33 cellular contexts compared by ENCODE assay signal in genomic region chr1:150662811-150663210, GRCh38. TPM values are rescaled to one million over a fixed set of nuclear protein-coding genes. Genes with fewer than 3 reads are reported as not detected.
"Had no signal": no experiment of that assay in that cellular context is flagged by ENCODE, and none has a peak within 500 bp of the region (broad histone marks: within the 10 kb centered on the region; RNA-seq: fewer than 3 reads in every experiment).

No MANE protein-coding gene starts in this region.

- H3K9me3 ChIP-seq: esophagus squamous epithelium, gastroesophageal sphincter, heart right ventricle had no signal

- H3K9me3 Mint-ChIP-seq: activated B cell treated with CpG ODN at 0.5 μM for 24 hours; activated CD4-positive, alpha-beta memory T cell treated with anti-CD3 and anti-CD28 coated beads for 36 hours; activated naive CD4-positive, alpha-beta T cell treated with anti-CD3 and anti-CD28 coated beads, Interleukin-2, amount 50 U/mL, for 72 hours; activated T-helper 17 cell treated with anti-CD3 and anti-CD28 coated beads, Interleukin-2, amount 50 U/mL, for 72 hours; effector memory CD8-positive, alpha-beta T cell had no signal

- H3K27me3 ChIP-seq: brain microvascular endothelial cell, esophagus squamous epithelium, gastroesophageal sphincter, heart right ventricle, hepatocyte had no signal

- DNase-seq: activated B cell treated with CpG ODN at 0.5 μM for 24 hours; activated CD4-positive, alpha-beta memory T cell treated with anti-CD3 and anti-CD28 coated beads for 36 hours; activated CD4-positive, alpha-beta T cell treated with anti-CD3 and anti-CD28 coated beads for 48 hours; activated CD8-positive, alpha-beta memory T cell treated with anti-CD3 and anti-CD28 coated beads, Interleukin-2, amount 10 ng/mL, durations not matched to agents 7 days and 5 days; activated CD8-positive, alpha-beta memory T cell treated with anti-CD3 and anti-CD28 coated beads, Interleukin-2, amount 50 U/mL, for 4 hours; activated CD8-positive, alpha-beta T cell treated with anti-CD3 and anti-CD28 coated beads, Interleukin-2, amount 10 ng/mL, durations not matched to agents 7 days and 5 days; activated effector memory CD4-positive, alpha-beta T cell treated with Interleukin-2 at 50 U/mL for 16 hours; activated gamma-delta T cell treated with Interleukin-2 at 50 U/mL for 16 hours; activated naive CD4-positive, alpha-beta T cell treated with Interleukin-2 at 50 U/mL for 16 hours; activated T-cell treated with anti-CD3 and anti-CD28 coated beads, Interleukin-2, amount 50 U/mL, for 1 hour; amniotic stem cell; anterior cingulate cortex; brain microvascular endothelial cell; cortex of kidney; dermis blood vessel endothelial cell; effector CD4-positive, alpha-beta T cell; effector memory CD8-positive, alpha-beta T cell; esophagus squamous epithelium; foreskin melanocyte; heart right ventricle; T-helper 2 cell had no signal

- H3K4me3 ChIP-seq: esophagus squamous epithelium, gastroesophageal sphincter, heart right ventricle, hepatocyte had no signal

- H3K27ac ChIP-seq: brain microvascular endothelial cell, gastroesophageal sphincter, heart right ventricle, hepatocyte had no signal

- H3K4me1 ChIP-seq: gastroesophageal sphincter, heart right ventricle had no signal

- H3K27ac Mint-ChIP-seq: activated B cell treated with CpG ODN at 0.5 μM for 24 hours; activated CD4-positive, alpha-beta memory T cell treated with anti-CD3 and anti-CD28 coated beads for 36 hours; activated CD8-positive, alpha-beta memory T cell treated with anti-CD3 and anti-CD28 coated beads, Interleukin-2, amount 10 ng/mL, durations not matched to agents 7 days and 5 days; activated CD8-positive, alpha-beta T cell treated with anti-CD3 and anti-CD28 coated beads, Interleukin-2, amount 10 ng/mL, durations not matched to agents 7 days and 5 days; activated T-helper 17 cell treated with anti-CD3 and anti-CD28 coated beads, Interleukin-2, amount 50 U/mL, for 72 hours had no signal

- H3K4me1 Mint-ChIP-seq: activated CD8-positive, alpha-beta memory T cell treated with anti-CD3 and anti-CD28 coated beads, Interleukin-2, amount 10 ng/mL, durations not matched to agents 7 days and 5 days; activated T-helper 17 cell treated with anti-CD3 and anti-CD28 coated beads, Interleukin-2, amount 50 U/mL, for 72 hours had no signal

- H3K27me3 Mint-ChIP-seq: activated B cell treated with CpG ODN at 0.5 μM for 24 hours; activated CD4-positive, alpha-beta memory T cell treated with anti-CD3 and anti-CD28 coated beads for 36 hours; activated CD8-positive, alpha-beta memory T cell treated with anti-CD3 and anti-CD28 coated beads, Interleukin-2, amount 10 ng/mL, durations not matched to agents 7 days and 5 days; activated T-helper 17 cell treated with anti-CD3 and anti-CD28 coated beads, Interleukin-2, amount 50 U/mL, for 72 hours; effector memory CD8-positive, alpha-beta T cell had no signal

- H3K4me3 Mint-ChIP-seq: activated B cell treated with CpG ODN at 0.5 μM for 24 hours; activated CD4-positive, alpha-beta memory T cell treated with anti-CD3 and anti-CD28 coated beads for 36 hours; activated CD8-positive, alpha-beta memory T cell treated with anti-CD3 and anti-CD28 coated beads, Interleukin-2, amount 10 ng/mL, durations not matched to agents 7 days and 5 days; activated CD8-positive, alpha-beta T cell treated with anti-CD3 and anti-CD28 coated beads, Interleukin-2, amount 10 ng/mL, durations not matched to agents 7 days and 5 days; activated T-helper 17 cell treated with anti-CD3 and anti-CD28 coated beads, Interleukin-2, amount 50 U/mL, for 72 hours; effector memory CD8-positive, alpha-beta T cell had no signal

- ATAC-seq: activated CD4-positive, CD25-positive, alpha-beta regulatory T cell treated with anti-CD3 and anti-CD28 coated beads, Interleukin-2, amount 50 U/mL, for 24 hours; activated CD8-positive, alpha-beta memory T cell treated with anti-CD3 and anti-CD28 coated beads, Interleukin-2, amount 10 ng/mL, durations not matched to agents 7 days and 5 days; activated CD8-positive, alpha-beta T cell treated with anti-CD3 and anti-CD28 coated beads, Interleukin-2, amount 10 ng/mL, durations not matched to agents 7 days and 5 days; activated naive CD4-positive, alpha-beta T cell treated with anti-CD3 and anti-CD28 coated beads, Interleukin-2, amount 50 U/mL, for 72 hours; activated T-helper 17 cell treated with anti-CD3 and anti-CD28 coated beads, Interleukin-2, amount 50 U/mL, for 72 hours; effector memory CD8-positive, alpha-beta T cell; gastroesophageal sphincter; heart right ventricle had no signal

RNA-seq across cellular contexts. Expression of gene HORMAD1, which starts 57.9 kb away (rescaled TPM):
- total RNA-seq: activated CD4-positive, alpha-beta memory T cell treated with anti-CD3 and anti-CD28 coated beads for 36 hours; activated CD8-positive, alpha-beta memory T cell treated with anti-CD3 and anti-CD28 coated beads for 36 hours; activated T-helper 17 cell treated with anti-CD3 and anti-CD28 coated beads, Interleukin-2, amount 50 U/mL, for 72 hours; astrocyte; cardiac septum; chondrocyte; endothelial cell of umbilical vein; fibroblast of lung; T-helper 1 cell treated with Interleukin-12 subunit alpha and Interleukin-12 subunit beta and Interleukin-4 antibody, amounts not matched to agents 30 ng/mL and 1 ng/mL, for 36 hours had no signal
- polyA plus RNA-seq: endothelial cell of umbilical vein, fibroblast of lung, heart right ventricle, hepatocyte had no signal
